In genomic region chr3:14602006-14602803, GRCh38 we compare ENCODE assay signal across 10 cellular contexts. TPM values are rescaled to one million over a fixed set of nuclear protein-coding genes. Genes with fewer than 3 reads are reported as not detected.
DNase-seq lines count a peak whose midpoint lies in the region; ATAC-seq, FAIRE-seq and TF ChIP-seq lines count a peak whose summit lies in the region.
"Had no signal": no experiment of that assay in that cellular context is flagged by ENCODE, and none has a peak within 500 bp of the region (broad histone marks: within the 10 kb centered on the region; RNA-seq: fewer than 3 reads in every experiment).

No MANE protein-coding gene starts in this region.

- H3K79me2 ChIP-seq in K562 (ENCODE audit: control insufficient read depth, insufficient read depth, low read length), result no peaks in the 10 kb centered on the region

- CTCF ChIA-PET in K562 (lab: Yijun Ruan, JAX; ENCODE audit: low intra/inter-chr PET ratio), result no interaction called here

- peaks cover 8% of the 10 kb centered on the region for H3K9me3 Mint-ChIP-seq in activated naive CD8-positive, alpha-beta T cell (ENCODE audit: low read depth)
- peaks cover 15% of the 10 kb centered on the region for H3K9me3 Mint-ChIP-seq in activated naive CD8-positive, alpha-beta T cell treated with anti-CD3 and anti-CD28 coated beads, Interleukin-2, amount 50 U/mL, for 24 hours

- H3K27ac ChIP-seq in K562 (ENCODE audit: extremely low read depth, low read depth, low read length) (no peak overlapping the region), right lobe of liver (no peak overlapping the region), upper lobe of left lung (no peak overlapping the region)
- H3K27ac ChIP-seq: BLaER1 treated with 17β-estradiol and CSF1 and Interleukin-3, amounts not matched to agents 10 nM and 100 nM had no signal

- H3K27ac Mint-ChIP-seq in activated naive CD8-positive, alpha-beta T cell, result no peak overlapping the region
- no peak overlapping the region for H3K27ac Mint-ChIP-seq in activated naive CD8-positive, alpha-beta T cell treated with anti-CD3 and anti-CD28 coated beads, Interleukin-2, amount 50 U/mL, for 24 hours
- H3K27ac Mint-ChIP-seq: natural killer cell had no signal

- peaks cover 46% of the 10 kb centered on the region for H3K27me3 Mint-ChIP-seq in activated naive CD8-positive, alpha-beta T cell
- H3K27me3 Mint-ChIP-seq in activated naive CD8-positive, alpha-beta T cell treated with anti-CD3 and anti-CD28 coated beads, Interleukin-2, amount 50 U/mL, for 24 hours, result peaks cover 70% of the 10 kb centered on the region

- WGBS in K562 (ENCODE audit: insufficient coverage, low coverage, missing lambda C conversion rate), result 19% methylated on average over 64 of the region's 66 CpGs
- WGBS in right lobe of liver (ENCODE audit: insufficient coverage, low coverage, low lambda C conversion rate, missing lambda C conversion rate), result 14% methylated on average over 6 of the region's 66 CpGs
- 3 to 7% methylated on average over 13 to 39 of the region's 66 CpGs for WGBS in upper lobe of left lung, 2 donors

- TF ChIP-seq POLR2A in K562 (conservative IDR thresholded peaks at IDR 0.05), result no peak
- TF ChIP-seq POLR2A in right lobe of liver (IDR thresholded peaks at IDR 0.05), result no peak
- TF ChIP-seq POLR2A in upper lobe of left lung (IDR thresholded peaks at IDR 0.05), result no peak

- H3K4me3 ChIP-seq in K562 (no peak overlapping the region), right lobe of liver (peak overlapping the region in 2 of 3 donors; percentile 29 to 33), upper lobe of left lung (peak overlapping the region in 3 of 4 donors; percentile 19 to 30 (median 29))
- H3K4me3 ChIP-seq: BLaER1 treated with 17β-estradiol and CSF1 and Interleukin-3, amounts not matched to agents 10 nM and 100 nM had no signal

- no peaks in the 10 kb centered on the region for H3K36me3 ChIP-seq in K562 (ENCODE audit: control insufficient read depth, insufficient read depth, low read length)
- H3K36me3 ChIP-seq in right lobe of liver, result no peaks in the 10 kb centered on the region
- H3K36me3 ChIP-seq in upper lobe of left lung, result no peaks in the 10 kb centered on the region
- H3K36me3 ChIP-seq: BLaER1 treated with 17β-estradiol and CSF1 and Interleukin-3, amounts not matched to agents 10 nM and 100 nM had no signal

- H3K9ac ChIP-seq in K562 (ENCODE audit: insufficient read depth in 1 of 2, low read depth in 2 of 2, low read length in 2 of 2), result no peak overlapping the region
- H3K9ac ChIP-seq: BLaER1 treated with 17β-estradiol and CSF1 and Interleukin-3, amounts not matched to agents 10 nM and 100 nM had no signal

- H3K27me3 ChIP-seq in K562 (ENCODE audit: control insufficient read depth in 2 of 2, insufficient read depth in 2 of 2, low read length in 2 of 2) (peaks cover 5 to 51% of the 10 kb centered on the region in 2 experiments; a peak in 4 of 5 replicates), right lobe of liver (no peaks in the 10 kb centered on the region), upper lobe of left lung (peaks cover 0 to 24% (median 10%) of the 10 kb centered on the region in 4 donors)

- TF ChIP-seq RAD21 in K562 (CRISPR knock-in tag; conservative IDR thresholded peaks at IDR 0.05 in 1 of 2, IDR thresholded peaks at IDR 0.05 in 1 of 2), result 0 out of 4 replicates have a peak, but pooled peaks of 1 of the 2 experiments have one; percentile 5

- BruUV-seq in K562 (replicated peaks; lab: Mats Ljungman, UMichigan), result no TSS peak

- in situ Hi-C loops in K562 (cut with MboI), result no loop called here

- H3K4me1 ChIP-seq in K562 (replicated peaks in 1 of 2; ENCODE audit: control insufficient read depth in 2 of 2, insufficient read depth in 2 of 2, low read length in 2 of 2) (peaks cover 0 to 13% of the 10 kb centered on the region in 2 experiments; a peak in 2 of 5 replicates), right lobe of liver (peaks cover 0 to 5% (median 0%) of the 10 kb centered on the region in 4 donors), upper lobe of left lung (peaks cover 5 to 14% (median 7%) of the 10 kb centered on the region in 4 donors)

- no peak for ATAC-seq in activated naive CD8-positive, alpha-beta T cell treated with anti-CD3 and anti-CD28 coated beads, Interleukin-2, amount 50 U/mL, for 24 hours
- ATAC-seq in K562 (peak; percentile 66), right lobe of liver (peak in 1 of 4 donors; percentile 15), upper lobe of left lung (ENCODE audit: low FRiP score in 2 of 2) (no peak), HG02763 (IDR thresholded peaks at IDR 0.05; ENCODE audit: unreplicated experiment) (no peak)
- ATAC-seq: natural killer cell had no signal

- peak overlapping the region; percentile 14 for H3K4me3 Mint-ChIP-seq in activated naive CD8-positive, alpha-beta T cell
- H3K4me3 Mint-ChIP-seq in activated naive CD8-positive, alpha-beta T cell treated with anti-CD3 and anti-CD28 coated beads, Interleukin-2, amount 50 U/mL, for 24 hours, result no peak overlapping the region
- H3K4me3 Mint-ChIP-seq: natural killer cell had no signal

- POLR2A ChIA-PET in K562 (lab: Yijun Ruan, JAX), result interaction anchor here (1.2 kb wide), 1 partner anchor 50 kb away, joined by 3 read pairs; the partner anchor contains the start of gene CCDC174

- TF ChIP-seq EP300 in K562 (IDR thresholded peaks at IDR 0.05; ENCODE audit: low read length), result no peak
- TF ChIP-seq EP300 in upper lobe of left lung (IDR thresholded peaks at IDR 0.05), result no peak

- DNase-seq in activated naive CD8-positive, alpha-beta T cell treated with anti-CD3 and anti-CD28 coated beads, Interleukin-2, amount 50 U/mL, for 24 hours, result no peak
- peak; percentile 12 to 43 (median 34) for DNase-seq in K562 (ENCODE audit: extremely low read depth in 1 of 4, low spot score in 3 of 4)
- no peak for DNase-seq in right lobe of liver
- DNase-seq in upper lobe of left lung, result peak in 1 of 2 donors; percentile 83
- DNase-seq in hypothalamus (lab: John Stamatoyannopoulos, UW), result no peak
- no peak for DNase-seq in kidney tubule cell (ENCODE audit: low spot score)
- DNase-seq: natural killer cell had no signal

- FAIRE-seq in K562 (lab: Jason Lieb, UNC), result no peak

- H3K4me2 ChIP-seq in K562 (ENCODE audit: insufficient read depth, low read length), result no peak overlapping the region
- H3K4me2 ChIP-seq: BLaER1 treated with 17β-estradiol and CSF1 and Interleukin-3, amounts not matched to agents 10 nM and 100 nM had no signal

- peaks cover 6% of the 10 kb centered on the region for H3K4me1 Mint-ChIP-seq in activated naive CD8-positive, alpha-beta T cell (ENCODE audit: low read depth)
- no peaks in the 10 kb centered on the region for H3K4me1 Mint-ChIP-seq in activated naive CD8-positive, alpha-beta T cell treated with anti-CD3 and anti-CD28 coated beads, Interleukin-2, amount 50 U/mL, for 24 hours

- H4K20me1 ChIP-seq in K562 (replicated peaks; ENCODE audit: control insufficient read depth, insufficient read depth, low read length), result peaks cover 9% of the 10 kb centered on the region

- H3K36me3 Mint-ChIP-seq in activated naive CD8-positive, alpha-beta T cell, result peaks cover 3% of the 10 kb centered on the region
- no peaks in the 10 kb centered on the region for H3K36me3 Mint-ChIP-seq in activated naive CD8-positive, alpha-beta T cell treated with anti-CD3 and anti-CD28 coated beads, Interleukin-2, amount 50 U/mL, for 24 hours (ENCODE audit: low read depth)
- H3K36me3 Mint-ChIP-seq: natural killer cell had no signal

- H2AFZ ChIP-seq in K562 (ENCODE audit: low read depth, low read length), result no peak overlapping the region

- H3K9me3 ChIP-seq in K562 (replicated peaks; ENCODE audit: control insufficient read depth, insufficient read depth, low read depth, low read length), result no peaks in the 10 kb centered on the region
- no peaks in the 10 kb centered on the region for H3K9me3 ChIP-seq in right lobe of liver
- H3K9me3 ChIP-seq in upper lobe of left lung, result no peaks in the 10 kb centered on the region

- TF ChIP-seq CTCF in K562 (IDR thresholded peaks at IDR 0.05 in 2 of 3, conservative IDR thresholded peaks at IDR 0.05 in 1 of 3; ENCODE audit: insufficient read depth in 2 of 3, low read depth in 1 of 3, low read length in 3 of 3) (peak in 1 of 3 experiments; percentile 27; a peak in 2 of 6 replicates), right lobe of liver (IDR thresholded peaks at IDR 0.05) (peak in 2 of 4 donors; percentile 6 to 15), upper lobe of left lung (IDR thresholded peaks at IDR 0.05) (no peak)

- H3K9me1 ChIP-seq in K562 (ENCODE audit: control insufficient read depth, insufficient read depth, low read length), result no peaks in the 10 kb centered on the region

- intact Hi-C loops in K562 (cut with micrococcal nuclease), result no loop called here
- intact Hi-C loops in right lobe of liver (cut with DNase I), result no loop called here

TF ChIP-seq in K562, 482 proteins besides CTCF, POLR2A, EP300 and RAD21 (continues in another document):
- TF ChIP-seq ZBTB7A (IDR thresholded peaks at IDR 0.05; ENCODE audit: borderline replicate concordance, control insufficient read depth, low read depth, low read length), result 0 out of 2 replicates have a peak, but pooled peaks have one; percentile 18

RNA-seq across cellular contexts. Expression of gene CCDC174, which starts 49.4 kb away (rescaled TPM):
- 26.7 and 57.8 TPM in 2 replicates for total RNA-seq in K562 (2011; cell fraction: chromatin; rRNA removed; ENCODE audit: low replicate concordance)
- 10.3 and 12.5 TPM in 2 replicates for total RNA-seq in K562 (2011; cell fraction: nucleolus; rRNA removed)
- 20.5 and 26.6 TPM in 2 replicates for total RNA-seq in K562 (2011; cell fraction: nucleoplasm; rRNA removed)
- total RNA-seq in K562 (2014; rRNA removed) (18.7 and 20.8 TPM in 2 replicates), K562 (2014; rRNA removed; fragmentation: Illumina TruSeq; extraction: Trizol) (31.0 and 33.7 TPM in 2 replicates), K562 (2015; rRNA removed; fragmentation: Illumina TruSeq; extraction: Trizol) (24.8 and 28.5 TPM in 2 replicates), K562 (2021) (18.7 and 19.8 TPM in 2 replicates), right lobe of liver (10 to 100 TPM in 3 of 6 experiments, 1 to 10 TPM in 3; 7.5 to 11.7 (median 10.6) TPM), upper lobe of left lung (10 to 100 TPM; 14.1 to 28.3 (median 21.8) TPM)
- polyA plus RNA-seq in K562 (2011; rRNA removed) (7.4 and 9.5 TPM in 2 replicates), K562 (2014; fragmentation: Illumina TruSeq; extraction: Trizol) (24.9 and 31.6 TPM in 2 replicates), K562 (2014; fragmentation: Nextera tagmentation; extraction: Ambion mirVana) (10 to 100 TPM; 34.9 to 41.0 TPM), K562 (2014; rRNA removed) (16.9 and 22.8 TPM in 2 replicates)
- polyA plus RNA-seq in K562 (2011; cell fraction: cytosol; rRNA removed), result 3.9 and 4.1 TPM in 2 replicates
- 24.3 and 33.3 TPM in 2 replicates for polyA plus RNA-seq in K562 (2011; cell fraction: nucleus; rRNA removed)
- polyA plus RNA-seq in K562 (2012), result 11.8 and 29.6 TPM in 2 replicates
- 8.9 and 11.9 TPM in 2 replicates for polyA minus RNA-seq in K562 (2011; rRNA and poly(A)+ RNA removed)
- polyA minus RNA-seq in K562 (2011; cell fraction: cytosol; rRNA and poly(A)+ RNA removed), result 3.7 and 10.5 TPM in 2 replicates
- 12.1 and 22.1 TPM in 2 replicates for polyA minus RNA-seq in K562 (2011; cell fraction: nucleus; rRNA and poly(A)+ RNA removed)

Comparison
In these comparisons a context has a peak if more than half of its experiments do, and no peak if none do; other contexts are left out.
1. DNase-seq: peak in K562 (4 of 4); none in activated naive CD8-positive, alpha-beta T cell treated with anti-CD3 and anti-CD28 coated beads, Interleukin-2, amount 50 U/mL, for 24 hours (single experiment), right lobe of liver (0 of 3), hypothalamus (0 of 51) and kidney tubule cell (single experiment).